8 cellular contexts compared by ENCODE assay signal in the genomic region with DNA sequence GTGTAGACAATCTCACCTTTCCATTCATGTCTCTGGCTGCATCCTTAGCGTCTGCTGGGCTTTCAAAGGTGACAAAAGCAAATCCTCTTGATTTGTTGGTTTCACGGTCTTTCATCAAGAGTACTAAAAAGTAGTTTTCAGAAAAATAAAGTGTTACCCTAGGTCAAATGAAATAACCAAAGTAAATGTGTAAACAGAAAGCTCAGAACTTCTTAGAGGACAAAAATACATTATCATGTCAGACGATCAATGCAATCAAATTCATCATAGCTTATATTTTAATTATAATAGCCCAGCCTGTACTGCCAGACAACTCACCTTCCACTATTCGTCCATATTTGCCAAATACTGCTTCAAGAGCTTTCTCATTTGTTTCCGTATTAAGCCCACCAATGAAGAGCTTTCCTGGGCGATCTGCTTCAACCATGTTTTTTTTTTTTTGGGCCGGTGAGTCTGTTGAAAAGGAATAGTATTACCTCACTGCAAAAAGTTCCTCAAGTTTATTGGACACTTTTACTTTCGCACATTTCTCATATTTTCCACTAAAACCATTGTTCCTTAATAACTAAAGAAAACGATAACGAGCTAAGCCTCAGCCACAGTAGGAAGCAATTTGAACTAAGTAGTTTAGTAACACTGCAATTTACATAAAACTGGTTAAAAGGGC. TPM values are rescaled to one million over a fixed set of nuclear protein-coding genes. Genes with fewer than 3 reads are reported as not detected.
DNase-seq lines count a peak whose midpoint lies in the region; ATAC-seq, FAIRE-seq and TF ChIP-seq lines count a peak whose summit lies in the region.

No MANE protein-coding gene starts in this region.

- peak overlapping the region; percentile 98 for H3K27ac ChIP-seq in CD8-positive, alpha-beta memory T cell (ENCODE audit: low read depth, low read length)
- peak overlapping the region; percentile 97 for H3K27ac ChIP-seq in H1 (ENCODE audit: low read depth, low read length)

- WGBS in H1 (ENCODE audit: extremely low coverage in 1 of 2, insufficient coverage in 1 of 2, insufficient read length in 1 of 2, insufficient replicate concordance in 2 of 2, low coverage in 1 of 2, low lambda C conversion rate in 2 of 2, missing lambda C conversion rate in 1 of 2), 2 experiments = 5% methylated on average over 9 of the region's 10 CpGs; no CpG with 5 or more reads in 1 of the 2 experiments

- peaks cover 10% of the 10 kb centered on the region for H3K4me1 ChIP-seq in CD8-positive, alpha-beta memory T cell (ENCODE audit: insufficient read depth, low read length)
- H3K4me1 ChIP-seq in H1 (replicated peaks in 1 of 4; ENCODE audit: control insufficient read depth in 3 of 4, insufficient read depth in 4 of 4, low read length in 3 of 4) = peaks cover 0 to 3% (median 0%) of the 10 kb centered on the region in 4 experiments; a peak in 1 of 7 replicates

- H3K9me3 Mint-ChIP-seq in CD8-positive, alpha-beta memory T cell = no peaks in the 10 kb centered on the region
- H3K9me3 Mint-ChIP-seq in natural killer cell treated with Interleukin-12 subunit alpha and Interleukin-12 subunit beta and Interleukin-15 and Interleukin-18, amount 100 ng/mL, for 72 hours = no peaks in the 10 kb centered on the region

- no peak overlapping the region for H2BK20ac ChIP-seq in H1 (ENCODE audit: low read length)

- peaks cover 16 to 32% of the 10 kb centered on the region in 2 experiments for H3K79me2 ChIP-seq in H1 (ENCODE audit: control insufficient read depth in 1 of 2, insufficient read depth in 2 of 2, low read length in 2 of 2)

- H3K9ac ChIP-seq in H1 (replicated peaks in 1 of 4; ENCODE audit: extremely low read depth in 1 of 4, low read depth in 3 of 4, low read length in 3 of 4) = peak overlapping the region; percentile 90 to 100 (median 98)

- H3K4me3 Mint-ChIP-seq in CD8-positive, alpha-beta memory T cell = peak overlapping the region; percentile 93 to 99 (median 97)
- peak overlapping the region; percentile 97 for H3K4me3 Mint-ChIP-seq in natural killer cell treated with Interleukin-12 subunit alpha and Interleukin-12 subunit beta and Interleukin-15 and Interleukin-18, amount 100 ng/mL, for 72 hours

- no peak overlapping the region for H2AK5ac ChIP-seq in H1 (ENCODE audit: low read depth, low read length)

- no peak overlapping the region for H4K5ac ChIP-seq in H1 (ENCODE audit: insufficient read length, low read depth, low read length)

- DNase-seq in CD8-positive, alpha-beta memory T cell = peak in 2 of 5 donors; percentile 34 to 42
- DNase-seq in NCI-H2227 (lab: John Stamatoyannopoulos, UW; ENCODE audit: unreplicated experiment) = peak; percentile 37
- no peak for DNase-seq in H1 (ENCODE audit: low read depth in 1 of 2, low spot score in 2 of 2)
- DNase-seq in natural killer cell treated with Interleukin-12 subunit alpha and Interleukin-12 subunit beta and Interleukin-15 and Interleukin-18, amount 100 ng/mL, for 72 hours (ENCODE audit: low spot score) = no peak
- DNase-seq in head of caudate nucleus = no peak
- DNase-seq in activated gamma-delta T cell (lab: John Stamatoyannopoulos, UW) = no peak
- DNase-seq in SHP77 treated with DMSO at 0.1 percent for 48 hours (lab: John Stamatoyannopoulos, UW) = no peak

- no peak overlapping the region for H3K14ac ChIP-seq in H1 (ENCODE audit: insufficient read length)

- no peak overlapping the region for H4K91ac ChIP-seq in H1 (replicated peaks; ENCODE audit: insufficient read length, low read length)

- H3K4ac ChIP-seq in H1 (replicated peaks; ENCODE audit: insufficient read length, low read depth, low read length) = no peak overlapping the region

- peak in 1 of 2 experiments; percentile 65; a peak in 2 of 3 replicates for TF ChIP-seq POLR2A in H1 (IDR thresholded peaks at IDR 0.05; ENCODE audit: control extremely low read depth in 1 of 2, low read depth in 2 of 2, low read length in 2 of 2)

- H2BK5ac ChIP-seq in H1 (ENCODE audit: low read depth, low read length) = no peak overlapping the region

- H2BK12ac ChIP-seq in H1 (ENCODE audit: low read depth, low read length) = no peak overlapping the region

- peak; percentile 74 for FAIRE-seq in H1 (lab: Jason Lieb, UNC)

- no peaks in the 10 kb centered on the region for H3K27me3 ChIP-seq in CD8-positive, alpha-beta memory T cell (ENCODE audit: insufficient read depth, low read length, poor library complexity, severe bottlenecking)
- H3K27me3 ChIP-seq in H1 (replicated peaks in 1 of 4; ENCODE audit: control insufficient read depth in 3 of 4, extremely low read depth in 1 of 4, insufficient read depth in 3 of 4, low read length in 3 of 4) = no peaks in the 10 kb centered on the region

- no peaks in the 10 kb centered on the region for H3K9me3 ChIP-seq in CD8-positive, alpha-beta memory T cell (ENCODE audit: low read length)
- H3K9me3 ChIP-seq in H1 (ENCODE audit: insufficient read depth in 2 of 2, low read depth in 1 of 2, low read length in 1 of 2) = no peaks in the 10 kb centered on the region

- H3K4me1 Mint-ChIP-seq in CD8-positive, alpha-beta memory T cell = peaks cover 13 to 33% (median 16%) of the 10 kb centered on the region in 3 donors
- H3K4me1 Mint-ChIP-seq in natural killer cell treated with Interleukin-12 subunit alpha and Interleukin-12 subunit beta and Interleukin-15 and Interleukin-18, amount 100 ng/mL, for 72 hours (ENCODE audit: low read depth in 2 of 2) = peaks cover 6 to 13% of the 10 kb centered on the region in 2 donors

- peaks cover 20% of the 10 kb centered on the region for H3K36me3 ChIP-seq in CD8-positive, alpha-beta memory T cell (ENCODE audit: insufficient read depth, low read length)
- peaks cover 11 to 51% (median 31%) of the 10 kb centered on the region in 4 experiments for H3K36me3 ChIP-seq in H1 (ENCODE audit: control insufficient read depth in 2 of 4, insufficient read depth in 4 of 4, low read length in 3 of 4)

- CTCF ChIA-PET in CD8-positive, alpha-beta memory T cell (lab: Charles Lee) = interaction anchor here (0.7 to 1.4 kb wide), 2 partner anchors 46 to 113 kb away, joined by 3 to 6 read pairs; no protein-coding TSS in a partner anchor
- CTCF ChIA-PET in H1 (lab: Charles Lee; ENCODE audit: partially characterized antibody) = interaction anchor here (0.6 kb wide), 1 partner anchor 169 kb away, joined by 3 read pairs; no protein-coding TSS in a partner anchor

- H2BK15ac ChIP-seq in H1 (ENCODE audit: low read length) = no peak overlapping the region

- no peak overlapping the region for H3K56ac ChIP-seq in H1 (replicated peaks; ENCODE audit: insufficient read length, low read depth, low read length)

- no peak overlapping the region for H4K8ac ChIP-seq in H1 (ENCODE audit: extremely low read depth, insufficient read depth, low read length)

- intact Hi-C loops in head of caudate nucleus (cut with DNase I) = no loop called here

- H3K79me1 ChIP-seq in H1 (ENCODE audit: low read depth, low read length) = no peaks in the 10 kb centered on the region

- TF ChIP-seq CTCF in H1 (IDR thresholded peaks at IDR 0.05; ENCODE audit: control extremely low read depth in 1 of 3, insufficient read depth in 1 of 3, low read depth in 1 of 3, low read length in 3 of 3) = no peak

- H2BK120ac ChIP-seq in H1 (replicated peaks; ENCODE audit: low read depth, low read length) = no peak overlapping the region

- H3K27me3 Mint-ChIP-seq in CD8-positive, alpha-beta memory T cell = peaks cover 0 to 7% of the 10 kb centered on the region in 2 donors
- peaks cover 0 to 3% of the 10 kb centered on the region in 2 donors for H3K27me3 Mint-ChIP-seq in natural killer cell treated with Interleukin-12 subunit alpha and Interleukin-12 subunit beta and Interleukin-15 and Interleukin-18, amount 100 ng/mL, for 72 hours

- TF ChIP-seq RAD21 in H1 (IDR thresholded peaks at IDR 0.05 in 1 of 2, conservative IDR thresholded peaks at IDR 0.05 in 1 of 2; ENCODE audit: low read depth in 2 of 2, low read length in 2 of 2) = no peak

- no peak overlapping the region for H3K23ac ChIP-seq in H1 (ENCODE audit: insufficient read length)

- H3K23me2 ChIP-seq in H1 (ENCODE audit: low read depth, low read length) = 0 out of 2 replicates have a peak, but pooled peaks cover 4% of the 10 kb centered on the region

- no peak for ATAC-seq in natural killer cell treated with Interleukin-12 subunit alpha and Interleukin-12 subunit beta and Interleukin-15 and Interleukin-18, amount 100 ng/mL, for 72 hours
- ATAC-seq in GM18867 (IDR thresholded peaks at IDR 0.05; ENCODE audit: unreplicated experiment) = no peak

- no peak for TF ChIP-seq EP300 in H1 (IDR thresholded peaks at IDR 0.05; ENCODE audit: borderline replicate concordance in 1 of 2, low read depth in 2 of 2, low read length in 2 of 2)

- no peak overlapping the region for H2AFZ ChIP-seq in H1 (ENCODE audit: low read length)

- H3K36me3 Mint-ChIP-seq in CD8-positive, alpha-beta memory T cell = peaks cover 7 to 52% (median 12%) of the 10 kb centered on the region in 3 donors
- peaks cover 10% of the 10 kb centered on the region for H3K36me3 Mint-ChIP-seq in natural killer cell treated with Interleukin-12 subunit alpha and Interleukin-12 subunit beta and Interleukin-15 and Interleukin-18, amount 100 ng/mL, for 72 hours

- peak overlapping the region; percentile 96 for H3K4me3 ChIP-seq in CD8-positive, alpha-beta memory T cell (ENCODE audit: low read length)
- peak overlapping the region; percentile 87 to 100 (median 92) for H3K4me3 ChIP-seq in H1 (ENCODE audit: extremely low read depth in 1 of 4, insufficient read depth in 2 of 4, low read depth in 3 of 4, low read length in 4 of 4)

- peak overlapping the region; percentile 60 to 72 for H3K4me2 ChIP-seq in H1 (ENCODE audit: insufficient read depth in 1 of 2, low read depth in 2 of 2, low read length in 2 of 2)

- peak overlapping the region; percentile 96 to 100 (median 98) for H3K27ac Mint-ChIP-seq in CD8-positive, alpha-beta memory T cell
- peak overlapping the region; percentile 97 to 98 for H3K27ac Mint-ChIP-seq in natural killer cell treated with Interleukin-12 subunit alpha and Interleukin-12 subunit beta and Interleukin-15 and Interleukin-18, amount 100 ng/mL, for 72 hours

- no peak overlapping the region for H3K18ac ChIP-seq in H1 (ENCODE audit: extremely low read depth, low read length)

- peaks cover 2 to 9% of the 10 kb centered on the region in 2 experiments for H4K20me1 ChIP-seq in H1 (replicated peaks in 1 of 2; ENCODE audit: control insufficient read depth in 1 of 2, insufficient read depth in 2 of 2, low read length in 2 of 2)

- POLR2A ChIA-PET in CD8-positive, alpha-beta memory T cell (lab: Charles Lee) = interaction anchor here (0.6 to 2.2 kb wide), 9 partner anchors 12 to 1833 kb away, joined by 3 to 15 read pairs (median 5); partner anchors contain the start of gene ARHGEF6
- POLR2A ChIA-PET in H1 (lab: Charles Lee; ENCODE audit: partially characterized antibody) = interaction anchor here (0.6 to 11.7 kb wide), 17 partner anchors 8 to 112 kb away, joined by 3 to 168 read pairs (median 6); no protein-coding TSS in a partner anchor

RNA-seq across cellular contexts. Expression of gene RBMX, which starts 1.4 kb away (rescaled TPM):
- total RNA-seq in CD8-positive, alpha-beta memory T cell = 100 to 1,000 TPM; 318 to 331 TPM
- 168 TPM for polyA plus RNA-seq in CD8-positive, alpha-beta memory T cell
- 458 and 476 TPM in 2 replicates for total RNA-seq in H1 (2021; fragmentation: NEBNext Ultra II Directional; extraction: Animal tissue kit (Norgen Biotek cat#: 25700))
- polyA plus RNA-seq in H1 (2011; rRNA removed) = 162 and 213 TPM in 2 replicates
- polyA plus RNA-seq in H1 (2011; cell fraction: cytosol; rRNA removed) = 246 TPM
- 179 TPM for polyA plus RNA-seq in H1 (2011; cell fraction: nucleus; rRNA removed)
- 312 to 403 TPM (median 368 TPM) in 4 replicates for polyA plus RNA-seq in H1 (2012, experiment 1 of 2)
- 147 TPM for polyA plus RNA-seq in H1 (2012, experiment 2 of 2)
- polyA plus RNA-seq in H1 (2013, experiment 1 of 2) = 348 TPM
- 334 TPM for polyA plus RNA-seq in H1 (2013, experiment 2 of 2)
- 283 and 360 TPM in 2 replicates for polyA minus RNA-seq in H1 (2011; rRNA and poly(A)+ RNA removed)
- polyA minus RNA-seq in H1 (2011; cell fraction: cytosol; rRNA and poly(A)+ RNA removed) = 193 TPM
- polyA minus RNA-seq in H1 (2011; cell fraction: nucleus; rRNA and poly(A)+ RNA removed) = 204 TPM
- 100 to 1,000 TPM; 170 to 211 TPM for total RNA-seq in natural killer cell treated with Interleukin-12 subunit alpha and Interleukin-12 subunit beta and Interleukin-15 and Interleukin-18, amount 100 ng/mL, for 72 hours
